Comparison of ENCODE assay signal across 36 cellular contexts in genomic region chr1:230289350-230289644, GRCh38.
"Had no signal": no experiment of that assay in that cellular context is flagged by ENCODE, and none has a peak within 500 bp of the region (broad histone marks: within the 10 kb centered on the region; RNA-seq: fewer than 3 reads in every experiment).

No MANE protein-coding gene starts in this region.

- H3K9me3 Mint-ChIP-seq: activated B cell treated with CpG ODN at 0.5 μM for 24 hours; activated CD4-positive, alpha-beta memory T cell treated with anti-CD3 and anti-CD28 coated beads for 36 hours; activated naive CD4-positive, alpha-beta T cell treated with anti-CD3 and anti-CD28 coated beads, Interleukin-2, amount 10 ng/mL, durations not matched to agents 7 days and 5 days; activated naive CD8-positive, alpha-beta T cell treated with anti-CD3 and anti-CD28 coated beads, Interleukin-2, amount 50 U/mL, for 24 hours; activated T-cell treated with anti-CD3 and anti-CD28 coated beads, Interleukin-2, amount 50 U/mL, for 4 hours; activated T-helper 1 cell treated with anti-CD3 and anti-CD28 coated beads, Interleukin-12 subunit alpha, Interleukin-12 subunit beta, Interleukin-2, Interleukin-4 antibody, amounts not matched to agents 30 ng/mL and 10 ng/mL and 1 ng/mL, durations not matched to agents 14 hours and 24 hours and 36 hours; brain had no signal

- H2AFZ ChIP-seq: PC-9 had no signal

- H3K27me3 Mint-ChIP-seq: activated B cell treated with CpG ODN at 0.5 μM for 24 hours had no signal

- H3K36me3 Mint-ChIP-seq: activated CD4-positive, alpha-beta memory T cell treated with anti-CD3 and anti-CD28 coated beads for 36 hours; activated naive CD4-positive, alpha-beta T cell treated with anti-CD3 and anti-CD28 coated beads, Interleukin-2, amount 10 ng/mL, durations not matched to agents 7 days and 5 days; activated naive CD8-positive, alpha-beta T cell had no signal

- H3K27ac ChIP-seq: PC-9, RWPE1, VCaP had no signal

- H3K4me3 Mint-ChIP-seq: activated B cell treated with CpG ODN at 0.5 μM for 24 hours; activated CD4-positive, alpha-beta memory T cell treated with anti-CD3 and anti-CD28 coated beads for 36 hours; activated naive CD4-positive, alpha-beta T cell treated with anti-CD3 and anti-CD28 coated beads, Interleukin-2, amount 10 ng/mL, durations not matched to agents 7 days and 5 days; activated naive CD8-positive, alpha-beta T cell; activated naive CD8-positive, alpha-beta T cell treated with anti-CD3 and anti-CD28 coated beads, Interleukin-2, amount 50 U/mL, for 24 hours; activated T-cell treated with anti-CD3 and anti-CD28 coated beads, Interleukin-2, amount 50 U/mL, for 4 hours; activated T-helper 1 cell treated with anti-CD3 and anti-CD28 coated beads, Interleukin-12 subunit alpha, Interleukin-12 subunit beta, Interleukin-2, Interleukin-4 antibody, amounts not matched to agents 30 ng/mL and 10 ng/mL and 1 ng/mL, durations not matched to agents 14 hours and 24 hours and 36 hours; brain had no signal

- H3K4me2 ChIP-seq: PC-9 had no signal

- H3K4me3 ChIP-seq: PC-9 had no signal

- DNase-seq: activated B cell treated with CpG ODN at 0.5 μM for 24 hours; activated CD4-positive, alpha-beta memory T cell treated with anti-CD3 and anti-CD28 coated beads for 36 hours; activated CD4-positive, alpha-beta T cell treated with anti-CD3 and anti-CD28 coated beads for 4 hours; activated CD4-positive, alpha-beta T cell treated with anti-CD3 and anti-CD28 coated beads, Interleukin-2, amount 50 U/mL, for 1 hour; activated CD4-positive, CD25-positive, alpha-beta regulatory T cell treated with anti-CD3 and anti-CD28 coated beads, Interleukin-2, amount 50 U/mL, for 72 hours; activated effector memory CD4-positive, alpha-beta T cell treated with Interleukin-2 at 50 U/mL for 16 hours; activated naive CD8-positive, alpha-beta T cell treated with anti-CD3 and anti-CD28 coated beads, Interleukin-2, amount 50 U/mL, for 24 hours; activated T-cell treated with anti-CD3 and anti-CD28 coated beads for 4 hours; activated T-cell treated with anti-CD3 and anti-CD28 coated beads, Interleukin-2, amount 50 U/mL, for 4 hours; anterior cingulate cortex; central memory CD4-positive, alpha-beta T cell; Karpas-422; NCI-H1048; NCI-H1105 treated with DMSO at 0.1 percent for 48 hours; NCI-H1436; NCI-H1694; NCI-H1930; NCI-H2081 treated with DMSO at 0.1 percent for 48 hours; NCI-H510A; NCI-H526; NCI-H748 treated with DMSO at 0.1 percent for 48 hours; NK-92 treated with Interleukin-12 subunit alpha and Interleukin-12 subunit beta, amount 100 ng/mL, for 24 hours; PC-9; Right ventricle myocardium superior; SW 1271; T-helper 1 cell; T-helper 2 cell; T-helper 9 cell had no signal

- H3K27ac Mint-ChIP-seq: activated CD4-positive, alpha-beta memory T cell treated with anti-CD3 and anti-CD28 coated beads for 36 hours; activated naive CD4-positive, alpha-beta T cell treated with anti-CD3 and anti-CD28 coated beads, Interleukin-2, amount 10 ng/mL, durations not matched to agents 7 days and 5 days; activated naive CD8-positive, alpha-beta T cell; activated naive CD8-positive, alpha-beta T cell treated with anti-CD3 and anti-CD28 coated beads, Interleukin-2, amount 50 U/mL, for 24 hours; activated T-helper 1 cell treated with anti-CD3 and anti-CD28 coated beads, Interleukin-12 subunit alpha, Interleukin-12 subunit beta, Interleukin-2, Interleukin-4 antibody, amounts not matched to agents 30 ng/mL and 10 ng/mL and 1 ng/mL, durations not matched to agents 14 hours and 24 hours and 36 hours; brain had no signal

- FAIRE-seq: bronchial epithelial cell, RCC 7860 had no signal

- ATAC-seq: activated naive CD8-positive, alpha-beta T cell treated with anti-CD3 and anti-CD28 coated beads, Interleukin-2, amount 50 U/mL, for 24 hours; activated T-cell treated with anti-CD3 and anti-CD28 coated beads, Interleukin-2, amount 50 U/mL, for 4 hours had no signal
